8 cellular contexts compared by ENCODE assay signal in genomic region chr1:156140879-156141707, GRCh38. TPM values are rescaled to one million over a fixed set of nuclear protein-coding genes. Genes with fewer than 3 reads are reported as not detected.
A peak's percentile ranks its signal among the peaks of the same experiment; 100 is the strongest.
DNase-seq lines count a peak whose midpoint lies in the region; ATAC-seq and TF ChIP-seq lines count a peak whose summit lies in the region.

No MANE protein-coding gene starts in this region.

- peak; percentile 61 for DNase-seq in Ammon's horn (ENCODE audit: low spot score)
- no peak for DNase-seq in HL-60 (ENCODE audit: low read depth in 1 of 2, low spot score in 1 of 2)
- DNase-seq in activated naive CD4-positive, alpha-beta T cell treated with anti-CD3 and anti-CD28 coated beads, Interleukin-2, amount 50 U/mL, for 16 hours = peak; percentile 35
- no peak for DNase-seq in left cardiac atrium
- DNase-seq in stimulated activated CD4-positive, alpha-beta T cell treated with anti-CD3 and anti-CD28 coated beads, Interleukin-15, amount 100 ng/mL, for 24 hours = peak; percentile 62
- DNase-seq in NCI-H2081 treated with DMSO at 0.1 percent for 48 hours (lab: John Stamatoyannopoulos, UW) = no peak
- DNase-seq in NOMO-1 (lab: John Stamatoyannopoulos, UW; ENCODE audit: unreplicated experiment in 2 of 2) = no peak
- DNase-seq in effector CD8-positive, alpha-beta T cell (lab: John Stamatoyannopoulos, UW) = no peak

- ATAC-seq in left cardiac atrium = peak; percentile 4 to 45

- peak; percentile 47 for TF ChIP-seq CTCF in HL-60 (IDR thresholded peaks at IDR 0.05; ENCODE audit: insufficient read depth, low read length)

- H3K27me3 ChIP-seq in HL-60 (ENCODE audit: insufficient read depth, poor library complexity, severe bottlenecking) = no peaks in the 10 kb centered on the region

- intact Hi-C loops in left cardiac atrium (cut with DNase I) = no loop called here

- H3K27ac ChIP-seq in HL-60 (replicated peaks) = no peak overlapping the region

- H3K4me3 ChIP-seq in HL-60 (replicated peaks; ENCODE audit: insufficient read depth, low read length) = no peak overlapping the region

RNA-seq across cellular contexts. Expression of gene SEMA4A, which starts 12.3 kb away (rescaled TPM):
- total RNA-seq in left cardiac atrium = 1 to 10 TPM; 2.7 to 3.8 TPM

RNA-seq across cellular contexts. Expression of gene LMNA, which starts 26.6 kb away (rescaled TPM):
- 100 to 1,000 TPM; 264 to 384 TPM for total RNA-seq in left cardiac atrium

RNA-seq across cellular contexts. Expression of gene SLC25A44, which starts 52.8 kb away (rescaled TPM):
- total RNA-seq in left cardiac atrium = 10 to 100 TPM; 16.0 to 23.1 TPM

RNA-seq across cellular contexts. Expression of gene MEX3A, which starts 58.8 kb away (rescaled TPM):
- total RNA-seq in left cardiac atrium = under 1 TPM; 0.15 to 0.42 TPM

Comparison
In these comparisons a context has a peak if more than half of its experiments do, and no peak if none do; other contexts are left out.
1. DNase-seq: peak in Ammon's horn (single experiment), activated naive CD4-positive, alpha-beta T cell treated with anti-CD3 and anti-CD28 coated beads, Interleukin-2, amount 50 U/mL, for 16 hours (single experiment) and stimulated activated CD4-positive, alpha-beta T cell treated with anti-CD3 and anti-CD28 coated beads, Interleukin-15, amount 100 ng/mL, for 24 hours (single experiment); none in HL-60 (0 of 2), left cardiac atrium (single experiment), NCI-H2081 treated with DMSO at 0.1 percent for 48 hours (single experiment), NOMO-1 (0 of 2) and effector CD8-positive, alpha-beta T cell (single experiment).